7 cellular contexts compared by ENCODE assay signal in genomic region chr7:144818516-144818915, GRCh38. TPM values are rescaled to one million over a fixed set of nuclear protein-coding genes. Genes with fewer than 3 reads are reported as not detected.
DNase-seq lines count a peak whose midpoint lies in the region; ATAC-seq and TF ChIP-seq lines count a peak whose summit lies in the region.

No MANE protein-coding gene starts in this region.

- no peaks in the 10 kb centered on the region for H3K9me3 Mint-ChIP-seq in activated T-cell treated with anti-CD3 and anti-CD28 coated beads, Interleukin-2, amount 50 U/mL, for 72 hours

- peak; percentile 46 to 50 for DNase-seq in activated T-cell treated with anti-CD3 and anti-CD28 coated beads, Interleukin-2, amount 50 U/mL, for 72 hours
- peak; percentile 34 for DNase-seq in stimulated activated CD4-positive, alpha-beta T cell treated with anti-CD3 and anti-CD28 coated beads, Interleukin-2, amount 100 ng/mL, for 4 hours (ENCODE audit: low read depth)
- DNase-seq in heart right ventricle: no peak
- no peak for DNase-seq in left colon
- no peak for DNase-seq in coronary artery (ENCODE audit: low spot score)

- intact Hi-C loops in heart right ventricle (cut with DNase I): no loop called here
- intact Hi-C loops in left colon (cut with DNase I, micrococcal nuclease): no loop called here

- no peak overlapping the region for H3K4me3 ChIP-seq in heart right ventricle
- no peak overlapping the region for H3K4me3 ChIP-seq in coronary artery

- H3K27ac ChIP-seq in heart right ventricle: no peak overlapping the region
- no peak overlapping the region for H3K27ac ChIP-seq in coronary artery

- no peaks in the 10 kb centered on the region for H3K27me3 ChIP-seq in heart right ventricle

- no peaks in the 10 kb centered on the region for H3K27me3 Mint-ChIP-seq in activated T-cell treated with anti-CD3 and anti-CD28 coated beads, Interleukin-2, amount 50 U/mL, for 72 hours (ENCODE audit: low read depth)

- peaks cover 63% of the 10 kb centered on the region for H3K4me1 Mint-ChIP-seq in activated T-cell treated with anti-CD3 and anti-CD28 coated beads, Interleukin-2, amount 50 U/mL, for 72 hours (ENCODE audit: low read depth)

- H3K36me3 ChIP-seq in heart right ventricle: no peaks in the 10 kb centered on the region

- peak overlapping the region; percentile 99 for H3K27ac Mint-ChIP-seq in activated T-cell treated with anti-CD3 and anti-CD28 coated beads, Interleukin-2, amount 50 U/mL, for 72 hours

- peak overlapping the region; percentile 67 to 71 for H3K4me3 Mint-ChIP-seq in activated T-cell treated with anti-CD3 and anti-CD28 coated beads, Interleukin-2, amount 50 U/mL, for 72 hours

- TF ChIP-seq CTCF in heart right ventricle (IDR thresholded peaks at IDR 0.05) (no peak), coronary artery (IDR thresholded peaks at IDR 0.05) (no peak)

- peak; percentile 76 for ATAC-seq in GM19372 (IDR thresholded peaks at IDR 0.05; ENCODE audit: low read depth, unreplicated experiment)
- ATAC-seq in HG03103 (IDR thresholded peaks at IDR 0.05; ENCODE audit: low read depth, unreplicated experiment): peak; percentile 55
- ATAC-seq in activated T-cell treated with anti-CD3 and anti-CD28 coated beads, Interleukin-2, amount 50 U/mL, for 72 hours (replicated peaks in 1 of 2): peak; percentile 28 to 37
- ATAC-seq in heart right ventricle: no peak
- ATAC-seq in left colon: no peak

- peaks cover 2 to 3% of the 10 kb centered on the region in 2 donors for H3K36me3 Mint-ChIP-seq in activated T-cell treated with anti-CD3 and anti-CD28 coated beads, Interleukin-2, amount 50 U/mL, for 72 hours (ENCODE audit: insufficient read depth in 2 of 2)

- H3K4me1 ChIP-seq in heart right ventricle: peaks cover 0 to 5% (median 0%) of the 10 kb centered on the region in 9 donors

- H3K9me3 ChIP-seq in heart right ventricle: no peaks in the 10 kb centered on the region

- WGBS in heart right ventricle, 2 donors: 72 to 91% methylated on average over 4 of the region's 4 CpGs

RNA-seq across cellular contexts. Expression of gene TPK1, which starts 17.3 kb away (rescaled TPM):
- 10 to 100 TPM; 26.2 to 31.3 TPM for total RNA-seq in activated T-cell treated with anti-CD3 and anti-CD28 coated beads, Interleukin-2, amount 50 U/mL, for 72 hours
- total RNA-seq in heart right ventricle (10 to 100 TPM in 1 of 10 donors, 1 to 10 TPM in 9; 4.2 to 10.8 (median 6.8) TPM), left colon (10 to 100 TPM; 12.3 to 25.5 TPM)
- polyA plus RNA-seq in heart right ventricle: 1 to 10 TPM; 2.9 to 3.5 TPM

Comparison
In these comparisons a context has a peak if more than half of its experiments do, and no peak if none do; other contexts are left out.
1. ATAC-seq: peak in GM19372 (single experiment), HG03103 (single experiment) and activated T-cell treated with anti-CD3 and anti-CD28 coated beads, Interleukin-2, amount 50 U/mL, for 72 hours (2 of 2); none in heart right ventricle (0 of 8) and left colon (single experiment).
2. DNase-seq: peak in activated T-cell treated with anti-CD3 and anti-CD28 coated beads, Interleukin-2, amount 50 U/mL, for 72 hours (2 of 2) and stimulated activated CD4-positive, alpha-beta T cell treated with anti-CD3 and anti-CD28 coated beads, Interleukin-2, amount 100 ng/mL, for 4 hours (single experiment); none in heart right ventricle (0 of 2), left colon (0 of 2) and coronary artery (single experiment).